Comparison of ENCODE assay signal across 9 cellular contexts in genomic region chr7:142632291-142633134, GRCh38.
DNase-seq lines count a peak whose midpoint lies in the region; ATAC-seq and TF ChIP-seq lines count a peak whose summit lies in the region.
"Had no signal": no experiment of that assay in that cellular context is flagged by ENCODE, and none has a peak within 500 bp of the region (broad histone marks: within the 10 kb centered on the region; RNA-seq: fewer than 3 reads in every experiment).

No MANE protein-coding gene starts in this region.

- no peak overlapping the region for H3K27ac Mint-ChIP-seq in mesothelial cell of epicardium
- H3K27ac Mint-ChIP-seq: activated naive CD8-positive, alpha-beta T cell had no signal

- ATAC-seq in GM19324 (IDR thresholded peaks at IDR 0.05; ENCODE audit: low FRiP score, unreplicated experiment) (peak; percentile 87), HG03378 (IDR thresholded peaks at IDR 0.05; ENCODE audit: unreplicated experiment) (peak; percentile 96)

- peak; percentile 86 for TF ChIP-seq CTCF in mesothelial cell of epicardium (IDR thresholded peaks at IDR 0.05; ENCODE audit: unreplicated experiment)

- H3K36me3 Mint-ChIP-seq in mesothelial cell of epicardium, result no peaks in the 10 kb centered on the region
- H3K36me3 Mint-ChIP-seq: activated naive CD8-positive, alpha-beta T cell had no signal

- H3K27me3 ChIP-seq in effector memory CD4-positive, alpha-beta T cell (replicated peaks; ENCODE audit: control insufficient read depth, insufficient read depth, low read length, poor library complexity, severe bottlenecking), result no peaks in the 10 kb centered on the region

- H3K9me3 ChIP-seq in effector memory CD4-positive, alpha-beta T cell (ENCODE audit: control insufficient read depth, low read length), result no peaks in the 10 kb centered on the region

- H3K4me1 Mint-ChIP-seq in mesothelial cell of epicardium, result no peaks in the 10 kb centered on the region

- no peak overlapping the region for H3K4me3 Mint-ChIP-seq in mesothelial cell of epicardium
- H3K4me3 Mint-ChIP-seq: activated naive CD8-positive, alpha-beta T cell had no signal

- H3K27ac ChIP-seq in effector memory CD4-positive, alpha-beta T cell (ENCODE audit: insufficient read depth, low read length, poor library complexity, severe bottlenecking), result no peak overlapping the region

- H3K4me1 ChIP-seq in effector memory CD4-positive, alpha-beta T cell (ENCODE audit: control insufficient read depth, insufficient read depth, low read length, poor library complexity, severe bottlenecking), result no peaks in the 10 kb centered on the region

- no peak overlapping the region for H3K4me3 ChIP-seq in effector memory CD4-positive, alpha-beta T cell (ENCODE audit: insufficient read depth, low read depth, low read length, poor library complexity, severe bottlenecking)

- DNase-seq in COLO829 (ENCODE audit: low spot score), result peak; percentile 92
- DNase-seq in NCI-H526 treated with DMSO at 0.1 percent for 48 hours (lab: John Stamatoyannopoulos, UW), result peak; percentile 71
- DNase-seq in activated CD4-positive, alpha-beta T cell treated with anti-CD3 and anti-CD28 coated beads, Interleukin-2, amount 50 U/mL, for 48 hours, result peak; percentile 48 to 56
- DNase-seq in effector memory CD4-positive, alpha-beta T cell, result peak in 2 of 3 donors; percentile 2 to 36
- peak in 1 of 2 experiments; percentile 72 for DNase-seq in mesothelial cell of epicardium (ENCODE audit: low spot score in 2 of 2, unreplicated experiment in 2 of 2)
- peak; percentile 19 for DNase-seq in stimulated activated naive CD4-positive, alpha-beta T cell treated with Interleukin-2 at 50 U/mL for 16 hours (lab: John Stamatoyannopoulos, UW)

- H3K36me3 ChIP-seq in effector memory CD4-positive, alpha-beta T cell (ENCODE audit: control insufficient read depth, insufficient read depth, low read length), result no peaks in the 10 kb centered on the region

- H3K27me3 Mint-ChIP-seq in mesothelial cell of epicardium (ENCODE audit: low read depth), result peaks cover 31% of the 10 kb centered on the region

- no peaks in the 10 kb centered on the region for H3K9me3 Mint-ChIP-seq in mesothelial cell of epicardium
